8 cellular contexts compared by ENCODE assay signal in the genomic region with DNA sequence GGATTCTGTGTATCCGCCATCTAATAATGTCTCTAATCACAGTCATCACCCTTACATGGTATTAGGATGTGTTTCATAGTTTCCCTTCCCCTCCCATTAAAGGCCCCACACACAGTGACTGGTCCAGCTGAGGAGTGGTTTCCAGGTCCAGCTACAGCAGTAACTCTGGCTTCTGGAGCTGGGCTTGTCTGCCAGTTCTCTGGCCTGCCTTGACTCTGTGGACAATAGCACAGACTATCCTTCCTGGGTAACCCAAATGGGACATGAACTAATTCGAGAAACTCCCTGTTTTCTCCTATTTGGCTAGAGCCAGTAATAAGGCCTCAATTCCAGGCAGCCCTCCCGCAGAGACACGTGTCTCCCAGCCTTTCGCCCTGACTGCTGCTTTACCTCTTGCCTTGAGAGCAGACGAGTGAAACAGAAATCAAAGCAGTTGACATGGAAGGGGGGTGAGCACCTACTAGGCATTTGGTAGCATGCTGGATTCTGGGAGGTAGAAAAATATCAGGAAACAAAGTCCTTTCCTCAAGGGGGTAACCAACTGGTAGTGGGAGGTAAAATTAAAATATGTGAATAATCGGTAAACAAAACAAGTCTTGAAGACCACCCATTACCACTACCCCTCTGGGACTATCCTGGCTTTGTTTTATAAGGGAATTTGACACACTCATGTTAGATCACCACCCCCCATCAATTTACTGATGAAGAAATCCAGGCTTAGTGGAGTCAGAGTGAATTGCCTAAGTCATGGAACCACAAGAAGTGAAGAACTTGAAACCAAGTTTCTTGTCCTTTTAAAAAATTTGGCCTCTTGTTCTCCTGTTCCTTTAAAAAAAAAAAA. TPM values are rescaled to one million over a fixed set of nuclear protein-coding genes. Genes with fewer than 3 reads are reported as not detected.
A peak's percentile ranks its signal among the peaks of the same experiment; 100 is the strongest.
DNase-seq lines count a peak whose midpoint lies in the region; ATAC-seq and TF ChIP-seq lines count a peak whose summit lies in the region.

No MANE protein-coding gene starts in this region.

- intact Hi-C loops in vagina (cut with DNase I) = loop anchor here (2.0 to 10.0 kb wide), 4 partner anchors 58 to 430 kb away; partner anchors contain the start of gene REV3L

- H3K36me3 ChIP-seq in mucosa of stomach (ENCODE audit: control insufficient read depth, insufficient read depth, low read length) = no peaks in the 10 kb centered on the region
- no peaks in the 10 kb centered on the region for H3K36me3 ChIP-seq in vagina

- no peaks in the 10 kb centered on the region for H3K27me3 ChIP-seq in mucosa of stomach (ENCODE audit: control insufficient read depth, insufficient read depth, low read length)
- H3K27me3 ChIP-seq in vagina = no peaks in the 10 kb centered on the region

- peak; percentile 36 for ATAC-seq in esophagus mucosa
- ATAC-seq in GM21367 (IDR thresholded peaks at IDR 0.05; ENCODE audit: unreplicated experiment) = no peak

- H3K4me1 ChIP-seq in mucosa of stomach (ENCODE audit: control insufficient read depth, insufficient read depth, low read length) (peaks cover 55% of the 10 kb centered on the region), vagina (peaks cover 66% of the 10 kb centered on the region)

- no peak for TF ChIP-seq CTCF in vagina (IDR thresholded peaks at IDR 0.05)

- H3K9me3 ChIP-seq in mucosa of stomach (ENCODE audit: control insufficient read depth, low read length) (no peaks in the 10 kb centered on the region), vagina (no peaks in the 10 kb centered on the region)

- peak; percentile 38 for DNase-seq in DMS79 treated with DMSO at 0.1 percent for 48 hours (lab: John Stamatoyannopoulos, UW)
- no peak for DNase-seq in DMS79 (lab: John Stamatoyannopoulos, UW)
- DNase-seq in SKM-1 (lab: John Stamatoyannopoulos, UW; ENCODE audit: unreplicated experiment) = peak; percentile 34
- DNase-seq in vagina (ENCODE audit: extremely low spot score in 2 of 2) = peak in 1 of 2 donors; percentile 97
- no peak for DNase-seq in NCI-H2171 (lab: John Stamatoyannopoulos, UW)

- peak overlapping the region; percentile 97 for H3K9ac ChIP-seq in mucosa of stomach (ENCODE audit: low read length)

- H3K4me3 ChIP-seq in mucosa of stomach (ENCODE audit: low read length) (peak overlapping the region; percentile 84), vagina (peak overlapping the region; percentile 62 to 66)

- peak overlapping the region; percentile 95 for H3K27ac ChIP-seq in vagina

- TF ChIP-seq POLR2A in vagina (IDR thresholded peaks at IDR 0.05) = peak in 1 of 2 donors; percentile 47

RNA-seq across cellular contexts. Expression of gene TRAF3IP2, which starts 1.2 kb away (rescaled TPM):
- total RNA-seq in esophagus mucosa (68.5 TPM), vagina (35.1 TPM)

Comparison
In these comparisons a context has a peak if more than half of its experiments do, and no peak if none do; other contexts are left out.
1. DNase-seq: peak in DMS79 treated with DMSO at 0.1 percent for 48 hours (single experiment) and SKM-1 (single experiment); none in DMS79 (single experiment) and NCI-H2171 (single experiment).